In genomic region chr6:53358440-53359087, GRCh38 we compare ENCODE assay signal across 8 cellular contexts. TPM values are rescaled to one million over a fixed set of nuclear protein-coding genes. Genes with fewer than 3 reads are reported as not detected.
DNase-seq lines count a peak whose midpoint lies in the region; ATAC-seq and TF ChIP-seq lines count a peak whose summit lies in the region.

No MANE protein-coding gene starts in this region.

- H3K36me3 ChIP-seq in KOPT-K1 (ENCODE audit: insufficient read depth, low read length), result no peaks in the 10 kb centered on the region
- no peaks in the 10 kb centered on the region for H3K36me3 ChIP-seq in brain microvascular endothelial cell (replicated peaks)
- no peaks in the 10 kb centered on the region for H3K36me3 ChIP-seq in right lobe of liver

- POLR2A ChIA-PET in CD4-positive, alpha-beta T cell (lab: Charles Lee), result interaction anchor here (1.0 to 2.9 kb wide), 8 partner anchors 11 to 170 kb away, joined by 3 to 61 read pairs (median 8); partner anchors contain the start of gene ELOVL5

- no peaks in the 10 kb centered on the region for H3K27me3 Mint-ChIP-seq in CD4-positive, alpha-beta T cell
- no peaks in the 10 kb centered on the region for H3K27me3 Mint-ChIP-seq in type B pancreatic cell

- WGBS in right lobe of liver (ENCODE audit: insufficient coverage, low coverage, low lambda C conversion rate, missing lambda C conversion rate), result 16% methylated on average over 15 of the region's 16 CpGs

- no peak for ATAC-seq in CD4-positive, alpha-beta T cell (ENCODE audit: poor library complexity)
- peak; percentile 4 for ATAC-seq in GM21360 (IDR thresholded peaks at IDR 0.05; ENCODE audit: unreplicated experiment)
- peak; percentile 0 to 7 (median 5) for ATAC-seq in right lobe of liver

- in situ Hi-C loops in brain microvascular endothelial cell (cut with HindIII; ENCODE audit: low pct_ligation_motif_present, low sequenced_read_pairs), result no loop called here

- peak overlapping the region; percentile 87 for H3K4me3 Mint-ChIP-seq in CD4-positive, alpha-beta T cell
- peak overlapping the region; percentile 86 for H3K4me3 Mint-ChIP-seq in type B pancreatic cell

- H3K27ac ChIP-seq in CD4-positive, alpha-beta T cell (ENCODE audit: low read depth, low read length), result peak overlapping the region; percentile 93
- H3K27ac ChIP-seq in KOPT-K1 (ENCODE audit: low read depth, low read length, poor library complexity, severe bottlenecking) (peak overlapping the region; percentile 99), brain microvascular endothelial cell (peak overlapping the region; percentile 95), right lobe of liver (peak overlapping the region; percentile 95 to 98 (median 97))

- no peaks in the 10 kb centered on the region for H3K36me3 Mint-ChIP-seq in CD4-positive, alpha-beta T cell (ENCODE audit: low read depth)
- peaks cover 3% of the 10 kb centered on the region for H3K36me3 Mint-ChIP-seq in type B pancreatic cell

- peak in 1 of 10 experiments; percentile 13 for DNase-seq in CD4-positive, alpha-beta T cell
- DNase-seq in brain microvascular endothelial cell (no peak), right lobe of liver (peak in 1 of 3 donors; percentile 34), type B pancreatic cell (ENCODE audit: extremely low spot score, unreplicated experiment) (no peak), AG08395 (ENCODE audit: low spot score) (no peak), SHP77 treated with DMSO at 0.1 percent for 48 hours (lab: John Stamatoyannopoulos, UW) (no peak)

- peaks cover 0 to 31% (median 0%) of the 10 kb centered on the region in 4 donors for H3K4me1 ChIP-seq in right lobe of liver

- H3K9me3 Mint-ChIP-seq in CD4-positive, alpha-beta T cell, result no peaks in the 10 kb centered on the region
- H3K9me3 Mint-ChIP-seq in type B pancreatic cell, result no peaks in the 10 kb centered on the region

- H3K27ac Mint-ChIP-seq in CD4-positive, alpha-beta T cell, result peak overlapping the region; percentile 93
- peak overlapping the region; percentile 96 for H3K27ac Mint-ChIP-seq in type B pancreatic cell

- no peak for TF ChIP-seq POLR2A in right lobe of liver (IDR thresholded peaks at IDR 0.05)

- H3K9me3 ChIP-seq in CD4-positive, alpha-beta T cell (ENCODE audit: control insufficient read depth, low read length), result no peaks in the 10 kb centered on the region
- no peaks in the 10 kb centered on the region for H3K9me3 ChIP-seq in KOPT-K1 (ENCODE audit: insufficient read depth, low read length, poor library complexity, severe bottlenecking)
- H3K9me3 ChIP-seq in right lobe of liver, result no peaks in the 10 kb centered on the region

- peaks cover 41% of the 10 kb centered on the region for H3K4me1 Mint-ChIP-seq in CD4-positive, alpha-beta T cell (ENCODE audit: low read depth)
- peaks cover 21% of the 10 kb centered on the region for H3K4me1 Mint-ChIP-seq in type B pancreatic cell (ENCODE audit: unreplicated experiment)

- CTCF ChIA-PET in CD4-positive, alpha-beta T cell (lab: Charles Lee), result no interaction called here

- peak overlapping the region; percentile 49 for H3K4me3 ChIP-seq in brain microvascular endothelial cell (ENCODE audit: low read depth, low read length)
- peak overlapping the region; percentile 59 to 64 (median 63) for H3K4me3 ChIP-seq in right lobe of liver

- no peaks in the 10 kb centered on the region for H3K27me3 ChIP-seq in CD4-positive, alpha-beta T cell (ENCODE audit: control insufficient read depth, insufficient read depth, low read length)
- H3K27me3 ChIP-seq in brain microvascular endothelial cell (replicated peaks) (no peaks in the 10 kb centered on the region), right lobe of liver (no peaks in the 10 kb centered on the region)

- intact Hi-C loops in CD4-positive, alpha-beta T cell (cut with DNase I, micrococcal nuclease), result loop anchor here in 1 of 2 experiments (1.0 to 10.0 kb wide), 3 partner anchors 9 to 374 kb away; no protein-coding TSS in a partner anchor
- intact Hi-C loops in right lobe of liver (cut with DNase I), result no loop called here

- TF ChIP-seq CTCF in CD4-positive, alpha-beta T cell (IDR thresholded peaks at IDR 0.05), result no peak
- TF ChIP-seq CTCF in brain microvascular endothelial cell (IDR thresholded peaks at IDR 0.05; ENCODE audit: low read depth, low read length, missing control alignments) (no peak), right lobe of liver (IDR thresholded peaks at IDR 0.05) (no peak), type B pancreatic cell (conservative IDR thresholded peaks at IDR 0.05) (no peak)

RNA-seq across cellular contexts. Expression of gene ELOVL5, which starts 9.8 kb away (rescaled TPM):
- total RNA-seq in CD4-positive, alpha-beta T cell, result 10 to 100 TPM; 78.0 to 86.8 TPM
- total RNA-seq in right lobe of liver (100 to 1,000 TPM in 1 of 6 experiments, 10 to 100 TPM in 5; 48.5 to 117 (median 55.7) TPM), type B pancreatic cell (ENCODE audit: low replicate concordance) (66.3 and 103 TPM in 2 replicates)
